20 cellular contexts compared by ENCODE assay signal in genomic region chr16:71524566-71525553, GRCh38. TPM values are rescaled to one million over a fixed set of nuclear protein-coding genes. Genes with fewer than 3 reads are reported as not detected.
DNase-seq lines count a peak whose midpoint lies in the region; TF ChIP-seq lines count a peak whose summit lies in the region.
"Had no signal": no experiment of that assay in that cellular context is flagged by ENCODE, and none has a peak within 500 bp of the region (broad histone marks: within the 10 kb centered on the region; RNA-seq: fewer than 3 reads in every experiment).

No MANE protein-coding gene starts in this region.

- TF ChIP-seq POLR2A in suprapubic skin (IDR thresholded peaks at IDR 0.05), result no peak

- peak; percentile 70 to 75 for DNase-seq in SJCRH30
- peak; percentile 37 for DNase-seq in iPS-NIHi7 (ENCODE audit: extremely low spot score)
- DNase-seq in HK-2 (ENCODE audit: unreplicated experiment), result no peak
- DNase-seq in suprapubic skin (ENCODE audit: low spot score in 2 of 2), result no peak
- no peak for DNase-seq in activated CD4-positive, alpha-beta T cell treated with anti-CD3 and anti-CD28 coated beads for 48 hours
- DNase-seq: activated CD4-positive, CD25-positive, alpha-beta regulatory T cell; activated CD8-positive, alpha-beta memory T cell treated with anti-CD3 and anti-CD28 coated beads for 24 hours; dermis blood vessel endothelial cell; erythroblast; GF-D8; NCI-H1417; NCI-H748 treated with DMSO at 0.1 percent for 48 hours; pancreas; stimulated activated CD4-positive, alpha-beta T cell treated with anti-CD3 and anti-CD28 coated beads, Interleukin-2, amount 100 ng/mL, for 24 hours; upper lobe of left lung had no signal

- TF ChIP-seq EP300 in suprapubic skin (IDR thresholded peaks at IDR 0.05), result no peak

- H3K9ac ChIP-seq in ES-I3 (ENCODE audit: low read depth, low read length), result peak overlapping the region; percentile 65; the same call in 1 of the 2 replicates

- H3K4me1 ChIP-seq in ES-I3 (ENCODE audit: insufficient read depth, low read length) (peaks cover 11% of the 10 kb centered on the region; the same call in 1 of the 2 replicates), SJCRH30 (peaks cover 39% of the 10 kb centered on the region), suprapubic skin (peaks cover 7% of the 10 kb centered on the region)
- H3K4me1 ChIP-seq: pancreas, upper lobe of left lung had no signal

- no peak for TF ChIP-seq CTCF in suprapubic skin (IDR thresholded peaks at IDR 0.05)

- no peaks in the 10 kb centered on the region for H3K9me3 ChIP-seq in ES-I3 (ENCODE audit: control insufficient read depth, insufficient read depth, low read length)
- no peaks in the 10 kb centered on the region for H3K9me3 ChIP-seq in SJCRH30 (replicated peaks)
- H3K9me3 ChIP-seq in suprapubic skin, result no peaks in the 10 kb centered on the region
- H3K9me3 ChIP-seq: gastroesophageal sphincter, pancreas, upper lobe of left lung had no signal

- no peaks in the 10 kb centered on the region for H3K27me3 ChIP-seq in SJCRH30
- peaks cover 28% of the 10 kb centered on the region for H3K27me3 ChIP-seq in suprapubic skin
- H3K27me3 ChIP-seq: pancreas, upper lobe of left lung had no signal

- H3K4me3 ChIP-seq in SJCRH30, result peak overlapping the region; percentile 37
- no peak overlapping the region for H3K4me3 ChIP-seq in suprapubic skin
- H3K4me3 ChIP-seq: cardiac muscle cell, gastroesophageal sphincter, GM12878, pancreas, SK-N-MC, upper lobe of left lung had no signal

- H3K27ac ChIP-seq in SJCRH30 (peak overlapping the region; percentile 86), suprapubic skin (no peak overlapping the region)
- H3K27ac ChIP-seq: cardiac muscle cell, gastroesophageal sphincter, SK-N-MC, upper lobe of left lung had no signal

- WGBS in suprapubic skin, result 54% methylated on average over 16 of the region's 16 CpGs

- no peaks in the 10 kb centered on the region for H3K36me3 ChIP-seq in ES-I3 (ENCODE audit: insufficient read depth, low read length)
- H3K36me3 ChIP-seq in SJCRH30, result no peaks in the 10 kb centered on the region
- H3K36me3 ChIP-seq in suprapubic skin, result no peaks in the 10 kb centered on the region
- H3K36me3 ChIP-seq: cardiac muscle cell, gastroesophageal sphincter, pancreas, upper lobe of left lung had no signal

RNA-seq across cellular contexts. Expression of gene CHST4, which starts 1.4 kb away (rescaled TPM):
- total RNA-seq in SJCRH30 (2014; rRNA removed; shearing (Covaris generic)), result 0.61 and 0.71 TPM in 2 replicates
- not detected for total RNA-seq in suprapubic skin
- total RNA-seq: cardiac muscle cell, dermis blood vessel endothelial cell had no signal

RNA-seq across cellular contexts. Expression of gene ZNF19, which starts 35.7 kb away (rescaled TPM):
- total RNA-seq in SJCRH30 (2014; rRNA removed; shearing (Covaris generic)), result 1.1 and 2.4 TPM in 2 replicates
- 10 to 100 TPM in 1 of 4 donors, 1 to 10 TPM in 2, under 1 TPM in 1; 0.87 to 10.4 (median 5.3) TPM for total RNA-seq in suprapubic skin

RNA-seq across cellular contexts. Expression of gene TAT, which starts 52.0 kb away (rescaled TPM):
- not detected in 2 replicates for total RNA-seq in SJCRH30 (2014; rRNA removed; shearing (Covaris generic))
- total RNA-seq in suprapubic skin, result 1 to 10 TPM in 1 of 4 donors, not detected in 3; 2.0 TPM
- total RNA-seq: cardiac muscle cell, dermis blood vessel endothelial cell, gastroesophageal sphincter had no signal

Comparison
In these comparisons a context has a peak if more than half of its experiments do, and no peak if none do; other contexts are left out.
1. DNase-seq: peak in SJCRH30 (2 of 2) and iPS-NIHi7 (single experiment); none in HK-2 (single experiment), suprapubic skin (0 of 2) and activated CD4-positive, alpha-beta T cell treated with anti-CD3 and anti-CD28 coated beads for 48 hours (single experiment).